Comparison of ENCODE assay signal across 8 cellular contexts in the genomic region with DNA sequence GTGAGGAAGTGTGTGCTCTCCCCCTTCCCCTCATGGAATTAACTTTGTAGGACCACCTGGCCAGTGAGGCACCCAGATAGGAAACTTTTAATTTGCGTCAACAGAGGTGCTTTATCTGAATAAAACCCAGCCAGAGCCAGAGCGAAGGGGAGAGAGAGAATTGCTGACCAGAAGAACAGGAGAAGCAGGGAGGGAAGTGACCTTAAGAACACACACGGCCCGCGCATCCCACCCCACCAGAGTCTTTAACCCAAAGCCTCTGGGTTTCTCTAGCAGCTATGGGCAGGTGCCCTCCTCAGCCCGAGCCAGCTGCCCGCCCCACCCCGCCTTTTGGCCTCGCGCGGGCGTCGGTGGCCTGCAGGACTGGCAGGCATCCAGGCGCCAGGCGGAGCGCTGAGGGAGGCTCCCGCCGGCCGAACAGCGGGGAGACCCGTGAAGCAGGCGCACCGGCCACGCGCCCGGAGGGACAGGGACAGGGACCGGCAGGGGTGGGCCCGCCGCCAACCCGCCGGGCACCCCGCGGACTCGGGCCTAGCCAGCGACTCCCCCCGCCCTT. TPM values are rescaled to one million over a fixed set of nuclear protein-coding genes. Genes with fewer than 3 reads are reported as not detected.
DNase-seq lines count a peak whose midpoint lies in the region; TF ChIP-seq lines count a peak whose summit lies in the region.

No MANE protein-coding gene starts in this region.

- H3K9me3 Mint-ChIP-seq in T-helper 2 cell treated with Interferon-gamma antibody and Interleukin-4, amounts not matched to agents 5 μg/mL and 100 μg/mL, for 36 hours = no peaks in the 10 kb centered on the region

- H3K27ac ChIP-seq in HEK293 (ENCODE audit: extremely low read depth, low read depth, low read length) (peak overlapping the region; percentile 99), colonic mucosa (peak overlapping the region; percentile 98)

- POLR2A ChIA-PET in HEK293 (lab: Yijun Ruan, JAX) = interaction anchor here (0.6 to 2.0 kb wide), 7 partner anchors 9 to 147 kb away, joined by 3 to 7 read pairs (median 4); partner anchors contain the start of gene ERAP2

- peaks cover 64% of the 10 kb centered on the region for H3K4me1 Mint-ChIP-seq in T-helper 2 cell treated with Interferon-gamma antibody and Interleukin-4, amounts not matched to agents 5 μg/mL and 100 μg/mL, for 36 hours (ENCODE audit: low read depth)

- peak overlapping the region; percentile 98 for H3K4me3 Mint-ChIP-seq in T-helper 2 cell treated with Interferon-gamma antibody and Interleukin-4, amounts not matched to agents 5 μg/mL and 100 μg/mL, for 36 hours

- intact Hi-C loops in colonic mucosa (cut with DNase I) = no loop called here

- CTCF ChIA-PET in HEK293 (lab: Yijun Ruan, JAX) = interaction anchor here (0.6 to 2.1 kb wide), 3 partner anchors 15 to 61 kb away, joined by 3 to 6 read pairs (median 3); no protein-coding TSS in a partner anchor

- peak overlapping the region; percentile 81 to 94 for H3K9ac ChIP-seq in colonic mucosa (ENCODE audit: low read depth in 2 of 2, low read length in 2 of 2)

- H3K36me3 Mint-ChIP-seq in T-helper 2 cell treated with Interferon-gamma antibody and Interleukin-4, amounts not matched to agents 5 μg/mL and 100 μg/mL, for 36 hours (ENCODE audit: low read depth) = peaks cover 36% of the 10 kb centered on the region

- H3K27me3 ChIP-seq in MG63 = no peaks in the 10 kb centered on the region
- H3K27me3 ChIP-seq in colonic mucosa = no peaks in the 10 kb centered on the region

- H3K36me3 ChIP-seq in HEK293 (ENCODE audit: control insufficient read depth in 2 of 2, insufficient read depth in 1 of 2, low read length in 2 of 2) = no peaks in the 10 kb centered on the region
- H3K36me3 ChIP-seq in MG63 = no peaks in the 10 kb centered on the region
- H3K36me3 ChIP-seq in colonic mucosa = no peaks in the 10 kb centered on the region

- H3K27me3 Mint-ChIP-seq in T-helper 2 cell treated with Interferon-gamma antibody and Interleukin-4, amounts not matched to agents 5 μg/mL and 100 μg/mL, for 36 hours (ENCODE audit: low read depth) = no peaks in the 10 kb centered on the region

- H3K4me1 ChIP-seq in HEK293 (ENCODE audit: control insufficient read depth, insufficient read depth, low read length) = no peaks in the 10 kb centered on the region; the same call in 1 of the 2 replicates
- H3K4me1 ChIP-seq in colonic mucosa = peaks cover 10% of the 10 kb centered on the region

- peak; percentile 46 for DNase-seq in stimulated activated CD4-positive, alpha-beta T cell treated with anti-CD3 and anti-CD28 coated beads, Interleukin-1b, Interleukin-23, amount 100 ng/mL, for 48 hours
- no peak for DNase-seq in stimulated activated CD4-positive, alpha-beta T cell treated with anti-CD3 and anti-CD28 coated beads, Interleukin-4, amount 100 ng/mL, for 24 hours
- DNase-seq in MG63 (peak; percentile 88), colonic mucosa (peak; percentile 85), kidney tubule cell (ENCODE audit: low spot score) (peak; percentile 80)
- peak; percentile 55 for DNase-seq in T-helper 2 cell treated with Interferon-gamma antibody and Interleukin-4, amounts not matched to agents 5 μg/mL and 100 μg/mL, for 36 hours (ENCODE audit: low spot score)
- DNase-seq in stimulated activated CD4-positive, alpha-beta T cell treated with anti-CD3 and anti-CD28 coated beads, TNF-alpha, amount 100 ng/mL, for 24 hours (ENCODE audit: low read depth in 3 of 3) = peak; percentile 8 to 50 (median 25)

- H3K9me3 ChIP-seq in HEK293 (ENCODE audit: control insufficient read depth, insufficient read depth, low read depth, low read length) (no peaks in the 10 kb centered on the region), MG63 (no peaks in the 10 kb centered on the region), colonic mucosa (no peaks in the 10 kb centered on the region)

- peak overlapping the region; percentile 100 for H3K27ac Mint-ChIP-seq in T-helper 2 cell treated with Interferon-gamma antibody and Interleukin-4, amounts not matched to agents 5 μg/mL and 100 μg/mL, for 36 hours

- TF ChIP-seq CTCF in HEK293 (tag by site-specific recombination; IDR thresholded peaks at IDR 0.05) (no peak), colonic mucosa (IDR thresholded peaks at IDR 0.05) (no peak)

- H3K4me3 ChIP-seq in HEK293 (ENCODE audit: low read depth, low read length) (peak overlapping the region; percentile 76), MG63 (peak overlapping the region; percentile 84), colonic mucosa (peak overlapping the region; percentile 67)

TF ChIP-seq in HEK293, 187 proteins besides CTCF, POLR2A, EP300 and RAD21 (continues in another document):
- TF ChIP-seq WT1 (tag by site-specific recombination; IDR thresholded peaks at IDR 0.05) (no peak; the same call in 1 of the 2 replicates), ZNF654 (tag by site-specific recombination; IDR thresholded peaks at IDR 0.05; ENCODE audit: low read depth) (no peak), ZNF155 (tag by site-specific recombination; IDR thresholded peaks at IDR 0.05) (no peak), ZNF48 (tag by site-specific recombination; IDR thresholded peaks at IDR 0.05) (no peak), ZNF777 (tag by site-specific recombination; IDR thresholded peaks at IDR 0.05; ENCODE audit: borderline replicate concordance) (no peak), ZNF391 (tag by site-specific recombination; IDR thresholded peaks at IDR 0.05; ENCODE audit: borderline replicate concordance, low read depth) (no peak), ZNF629 (tag by site-specific recombination; IDR thresholded peaks at IDR 0.05) (no peak), ZNF596 (tag by site-specific recombination; IDR thresholded peaks at IDR 0.05) (peak; percentile 63; the same call in 1 of the 2 replicates), GLIS1 (tag by site-specific recombination; IDR thresholded peaks at IDR 0.05) (peak; percentile 47; the same call in 1 of the 2 replicates), ZNF138 (tag by site-specific recombination; IDR thresholded peaks at IDR 0.05; ENCODE audit: borderline replicate concordance) (no peak), ZSCAN30 (tag by site-specific recombination; IDR thresholded peaks at IDR 0.05) (peak; percentile 73), KLF9 (tag by site-specific recombination; IDR thresholded peaks at IDR 0.05; ENCODE audit: low read depth) (no peak)
- TF ChIP-seq, protein P1, sequence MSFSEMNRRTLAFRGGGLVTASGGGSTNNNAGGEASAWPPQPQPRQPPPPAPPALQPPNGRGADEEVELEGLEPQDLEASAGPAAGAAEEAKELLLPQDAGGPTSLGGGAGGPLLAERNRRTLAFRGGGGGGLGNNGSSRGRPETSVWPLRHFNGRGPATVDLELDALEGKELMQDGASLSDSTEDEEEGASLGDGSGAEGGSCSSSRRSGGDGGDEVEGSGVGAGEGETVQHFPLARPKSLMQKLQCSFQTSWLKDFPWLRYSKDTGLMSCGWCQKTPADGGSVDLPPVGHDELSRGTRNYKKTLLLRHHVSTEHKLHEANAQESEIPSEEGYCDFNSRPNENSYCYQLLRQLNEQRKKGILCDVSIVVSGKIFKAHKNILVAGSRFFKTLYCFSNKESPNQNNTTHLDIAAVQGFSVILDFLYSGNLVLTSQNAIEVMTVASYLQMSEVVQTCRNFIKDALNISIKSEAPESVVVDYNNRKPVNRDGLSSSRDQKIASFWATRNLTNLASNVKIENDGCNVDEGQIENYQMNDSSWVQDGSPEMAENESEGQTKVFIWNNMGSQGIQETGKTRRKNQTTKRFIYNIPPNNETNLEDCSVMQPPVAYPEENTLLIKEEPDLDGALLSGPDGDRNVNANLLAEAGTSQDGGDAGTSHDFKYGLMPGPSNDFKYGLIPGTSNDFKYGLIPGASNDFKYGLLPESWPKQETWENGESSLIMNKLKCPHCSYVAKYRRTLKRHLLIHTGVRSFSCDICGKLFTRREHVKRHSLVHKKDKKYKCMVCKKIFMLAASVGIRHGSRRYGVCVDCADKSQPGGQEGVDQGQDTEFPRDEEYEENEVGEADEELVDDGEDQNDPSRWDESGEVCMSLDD (tag by site-specific recombination; IDR thresholded peaks at IDR 0.05) = no peak
- TF ChIP-seq, protein P2, sequence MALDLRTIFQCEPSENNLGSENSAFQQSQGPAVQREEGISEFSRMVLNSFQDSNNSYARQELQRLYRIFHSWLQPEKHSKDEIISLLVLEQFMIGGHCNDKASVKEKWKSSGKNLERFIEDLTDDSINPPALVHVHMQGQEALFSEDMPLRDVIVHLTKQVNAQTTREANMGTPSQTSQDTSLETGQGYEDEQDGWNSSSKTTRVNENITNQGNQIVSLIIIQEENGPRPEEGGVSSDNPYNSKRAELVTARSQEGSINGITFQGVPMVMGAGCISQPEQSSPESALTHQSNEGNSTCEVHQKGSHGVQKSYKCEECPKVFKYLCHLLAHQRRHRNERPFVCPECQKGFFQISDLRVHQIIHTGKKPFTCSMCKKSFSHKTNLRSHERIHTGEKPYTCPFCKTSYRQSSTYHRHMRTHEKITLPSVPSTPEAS (tag by site-specific recombination; IDR thresholded peaks at IDR 0.05) = no peak

RNA-seq across cellular contexts. Expression of gene ERAP1, which starts 0.6 kb away (rescaled TPM):
- total RNA-seq in MG63 (2014; rRNA removed; shearing (Covaris generic); ENCODE audit: low replicate concordance) = 12.6 and 19.7 TPM in 2 replicates
- total RNA-seq in colonic mucosa = 10 to 100 TPM; 48.9 to 97.6 TPM
